In genomic region chr13:79492918-79493594, GRCh38 we compare ENCODE assay signal across 1 cellular context.
TF ChIP-seq lines count a peak whose summit lies in the region.

No MANE protein-coding gene starts in this region.

TF ChIP-seq in HEK293, 187 proteins besides CTCF, POLR2A, EP300 and RAD21 (continued from another document):
- no peak for TF ChIP-seq HIC1 (tag by site-specific recombination; IDR thresholded peaks at IDR 0.05)
TF ChIP-seq in HEK293: peak in this region for 3.
